Comparison of ENCODE assay signal across 12 cellular contexts in the genomic region with DNA sequence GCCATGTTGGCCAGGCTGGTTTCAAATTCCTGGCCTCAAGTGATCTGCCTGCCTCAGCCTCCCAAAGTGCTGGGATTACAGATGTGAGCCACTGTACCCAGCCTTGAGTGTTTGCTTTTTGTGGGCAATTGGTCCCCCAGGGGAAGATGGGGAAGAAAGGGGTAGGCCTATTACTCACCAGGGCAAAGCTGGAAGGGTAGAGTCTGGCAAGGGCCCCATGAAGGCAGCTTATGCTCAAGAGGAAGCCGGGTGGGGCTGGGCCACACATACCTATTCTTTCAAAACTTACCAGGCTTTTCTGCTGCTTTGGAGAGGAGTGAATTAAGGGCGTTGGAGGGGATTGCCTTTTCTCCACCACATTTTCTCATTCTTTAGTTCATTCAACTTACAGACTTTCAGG. TPM values are rescaled to one million over a fixed set of nuclear protein-coding genes. Genes with fewer than 3 reads are reported as not detected.
DNase-seq lines count a peak whose midpoint lies in the region; ATAC-seq, FAIRE-seq and TF ChIP-seq lines count a peak whose summit lies in the region.
"Had no signal": no experiment of that assay in that cellular context is flagged by ENCODE, and none has a peak within 500 bp of the region (broad histone marks: within the 10 kb centered on the region; RNA-seq: fewer than 3 reads in every experiment).

No MANE protein-coding gene starts in this region.

- no peaks in the 10 kb centered on the region for H3K27me3 ChIP-seq in BLaER1 treated with 17β-estradiol and CSF1 and Interleukin-3, amounts not matched to agents 10 nM and 100 nM
- H3K27me3 ChIP-seq in neural progenitor cell, result no peaks in the 10 kb centered on the region

- H3F3A ChIP-seq in neural progenitor cell (ENCODE audit: low read depth), result no peaks in the 10 kb centered on the region

- no peaks in the 10 kb centered on the region for H3K36me3 ChIP-seq in BLaER1 treated with 17β-estradiol and CSF1 and Interleukin-3, amounts not matched to agents 10 nM and 100 nM
- no peaks in the 10 kb centered on the region for H3K36me3 ChIP-seq in neural progenitor cell

- no peak overlapping the region for H3K9ac ChIP-seq in BLaER1 treated with 17β-estradiol and CSF1 and Interleukin-3, amounts not matched to agents 10 nM and 100 nM
- H3K9ac ChIP-seq in neural progenitor cell, result no peak overlapping the region

- TF ChIP-seq CTCF in epithelial cell of esophagus (IDR thresholded peaks at IDR 0.05; ENCODE audit: insufficient read depth, low read depth, low read length, missing control alignments) (no peak), neural progenitor cell (IDR thresholded peaks at IDR 0.05) (no peak)

- H3K9me3 ChIP-seq in BLaER1 treated with 17β-estradiol and CSF1 and Interleukin-3, amounts not matched to agents 10 nM and 100 nM (replicated peaks in 1 of 11), result peaks cover 0 to 17% (median 12%) of the 10 kb centered on the region in 11 experiments; a peak in 8 of 22 replicates
- H3K9me3 ChIP-seq in neural progenitor cell (ENCODE audit: low read depth), result no peaks in the 10 kb centered on the region

- H3K79me2 ChIP-seq in neural progenitor cell (ENCODE audit: low read depth), result no peaks in the 10 kb centered on the region

- H2AFZ ChIP-seq in neural progenitor cell (replicated peaks), result no peak overlapping the region

- peak overlapping the region; percentile 31 for H3K27ac Mint-ChIP-seq in neural progenitor cell
- H3K27ac Mint-ChIP-seq: activated T-helper 17 cell treated with anti-CD3 and anti-CD28 coated beads, Interleukin-2, amount 50 U/mL, for 72 hours had no signal

- H3K27ac ChIP-seq in BLaER1 treated with 17β-estradiol and CSF1 and Interleukin-3, amounts not matched to agents 10 nM and 100 nM, result peak overlapping the region in 4 of 11 experiments; percentile 2 to 42 (median 24); a peak in 6 of 22 replicates
- no peak overlapping the region for H3K27ac ChIP-seq in neural progenitor cell

- H3K4me1 ChIP-seq in BLaER1 treated with 17β-estradiol and CSF1 and Interleukin-3, amounts not matched to agents 10 nM and 100 nM, result peaks cover 39 to 71% (median 56%) of the 10 kb centered on the region in 10 experiments
- no peaks in the 10 kb centered on the region for H3K4me1 ChIP-seq in neural progenitor cell

- FAIRE-seq in RCC 7860 (lab: Jason Lieb, UNC), result no peak
- FAIRE-seq: islet of Langerhans had no signal

- DNase-seq in LHCN-M2 (ENCODE audit: low read depth) (peak; percentile 90), epithelial cell of esophagus (ENCODE audit: low read depth) (peak; percentile 73), neural progenitor cell (ENCODE audit: low spot score) (no peak), SW480 (ENCODE audit: low spot score) (no peak), RCC 7860 (ENCODE audit: low spot score) (no peak), Kasumi-1 (lab: John Stamatoyannopoulos, UW) (no peak)
- DNase-seq: NK-92 treated with Interleukin-12 subunit alpha and Interleukin-12 subunit beta, amount 100 ng/mL, for 24 hours; retina had no signal

- H3K27me3 Mint-ChIP-seq in neural progenitor cell (ENCODE audit: insufficient read depth, low read depth), result peaks cover 11% of the 10 kb centered on the region
- H3K27me3 Mint-ChIP-seq: activated T-helper 17 cell treated with anti-CD3 and anti-CD28 coated beads, Interleukin-2, amount 50 U/mL, for 72 hours had no signal

- H3K4me3 ChIP-seq in BLaER1 treated with 17β-estradiol and CSF1 and Interleukin-3, amounts not matched to agents 10 nM and 100 nM, result no peak overlapping the region
- H3K4me3 ChIP-seq in epithelial cell of esophagus (ENCODE audit: low read length), result no peak overlapping the region
- H3K4me3 ChIP-seq in neural progenitor cell, result no peak overlapping the region

- no peak for ATAC-seq in GM18873 (IDR thresholded peaks at IDR 0.05; ENCODE audit: low FRiP score, unreplicated experiment)
- ATAC-seq: activated T-helper 17 cell treated with anti-CD3 and anti-CD28 coated beads, Interleukin-2, amount 50 U/mL, for 72 hours had no signal

- H3K4me1 Mint-ChIP-seq in neural progenitor cell, result no peaks in the 10 kb centered on the region

- peaks cover 3% of the 10 kb centered on the region for H3K9me3 Mint-ChIP-seq in neural progenitor cell

- no peak overlapping the region for H3K4me3 Mint-ChIP-seq in neural progenitor cell
- H3K4me3 Mint-ChIP-seq: activated T-helper 17 cell treated with anti-CD3 and anti-CD28 coated beads, Interleukin-2, amount 50 U/mL, for 72 hours had no signal

- peaks cover 2% of the 10 kb centered on the region for H3K36me3 Mint-ChIP-seq in neural progenitor cell

- H3K4me2 ChIP-seq in BLaER1 treated with 17β-estradiol and CSF1 and Interleukin-3, amounts not matched to agents 10 nM and 100 nM, result peak overlapping the region; percentile 17 to 74 (median 53)
- no peak overlapping the region for H3K4me2 ChIP-seq in neural progenitor cell

- no peaks in the 10 kb centered on the region for H4K20me1 ChIP-seq in BLaER1 treated with 17β-estradiol and CSF1 and Interleukin-3, amounts not matched to agents 10 nM and 100 nM
- no peaks in the 10 kb centered on the region for H4K20me1 ChIP-seq in neural progenitor cell (ENCODE audit: low read depth)

RNA-seq across cellular contexts. Expression of a gene that starts 24.5 kb away (rescaled TPM):
- total RNA-seq in LHCN-M2 (2014; rRNA removed), result 0.52 and 0.64 TPM in 2 replicates
- 0.06 TPM for polyA plus RNA-seq in LHCN-M2 (2012)
- total RNA-seq in neural progenitor cell (ENCODE audit: low replicate concordance), result not detected in 2 replicates

Comparison
In these comparisons a context has a peak if more than half of its experiments do, and no peak if none do; other contexts are left out.
1. DNase-seq: peak in LHCN-M2 (single experiment) and epithelial cell of esophagus (single experiment); none in neural progenitor cell (single experiment), SW480 (single experiment), RCC 7860 (single experiment) and Kasumi-1 (0 of 2).